Comparison of ENCODE assay signal across 9 cellular contexts in genomic region chr2:173571021-173571821, GRCh38.
DNase-seq lines count a peak whose midpoint lies in the region; ATAC-seq and TF ChIP-seq lines count a peak whose summit lies in the region.
"Had no signal": no experiment of that assay in that cellular context is flagged by ENCODE, and none has a peak within 500 bp of the region (broad histone marks: within the 10 kb centered on the region; RNA-seq: fewer than 3 reads in every experiment).

No MANE protein-coding gene starts in this region.

- H3K27ac ChIP-seq in uterus: no peak overlapping the region
- H3K27ac ChIP-seq: KMS-11 had no signal

- no peaks in the 10 kb centered on the region for H3K4me1 ChIP-seq in uterus

- no peaks in the 10 kb centered on the region for H3K27me3 ChIP-seq in uterus

- no peaks in the 10 kb centered on the region for H3K36me3 ChIP-seq in uterus

- peak in 2 of 4 experiments; percentile 29 to 31 for TF ChIP-seq CTCF in uterus (IDR thresholded peaks at IDR 0.05)

- no peak overlapping the region for H3K4me3 ChIP-seq in uterus

- ATAC-seq in SK-N-SH treated with all-trans-retinoic acid at 6 μM for 48 hours: peak; percentile 84
- no peak for ATAC-seq in GM19455 (IDR thresholded peaks at IDR 0.05; ENCODE audit: unreplicated experiment)

- DNase-seq in DMS53 (lab: John Stamatoyannopoulos, UW) (peak; percentile 91), MV-4-11 (lab: John Stamatoyannopoulos, UW) (peak; percentile 29), iPS-NIHi7 (ENCODE audit: extremely low spot score) (peak; percentile 43), uterus (no peak), NK-92 (lab: John Stamatoyannopoulos, UW; ENCODE audit: unreplicated experiment) (no peak), 8988T (no peak)

- TF ChIP-seq POLR2A in uterus (IDR thresholded peaks at IDR 0.05): no peak

- intact Hi-C loops in uterus (cut with DNase I; ENCODE audit: low total_unique reads): no loop called here

- H3K9me3 ChIP-seq in uterus: no peaks in the 10 kb centered on the region

TF ChIP-seq in SK-N-SH treated with all-trans-retinoic acid at 6 μM for 48 hours, 23 proteins besides CTCF, POLR2A, EP300 and RAD21:
- no peak for TF ChIP-seq PPARA (CRISPR knock-in tag; IDR thresholded peaks at IDR 0.05; ENCODE audit: borderline replicate concordance)
- TF ChIP-seq PATZ1 (CRISPR knock-in tag; IDR thresholded peaks at IDR 0.05; ENCODE audit: borderline replicate concordance): no peak
- no peak for TF ChIP-seq ZNF70 (CRISPR knock-in tag; IDR thresholded peaks at IDR 0.05)
- TF ChIP-seq CSRNP3 (CRISPR knock-in tag; IDR thresholded peaks at IDR 0.05): no peak
- no peak for TF ChIP-seq ZFP3 (CRISPR knock-in tag; IDR thresholded peaks at IDR 0.05)
- TF ChIP-seq BACH2 (CRISPR knock-in tag; IDR thresholded peaks at IDR 0.05; ENCODE audit: borderline replicate concordance): no peak
- TF ChIP-seq ARNTL (CRISPR knock-in tag; IDR thresholded peaks at IDR 0.05; ENCODE audit: borderline replicate concordance, low read depth): no peak
- no peak for TF ChIP-seq ZNF565 (CRISPR knock-in tag; conservative IDR thresholded peaks at IDR 0.05; ENCODE audit: low read depth)
- no peak for TF ChIP-seq CSDC2 (CRISPR knock-in tag; IDR thresholded peaks at IDR 0.05)
- TF ChIP-seq, protein P1, sequence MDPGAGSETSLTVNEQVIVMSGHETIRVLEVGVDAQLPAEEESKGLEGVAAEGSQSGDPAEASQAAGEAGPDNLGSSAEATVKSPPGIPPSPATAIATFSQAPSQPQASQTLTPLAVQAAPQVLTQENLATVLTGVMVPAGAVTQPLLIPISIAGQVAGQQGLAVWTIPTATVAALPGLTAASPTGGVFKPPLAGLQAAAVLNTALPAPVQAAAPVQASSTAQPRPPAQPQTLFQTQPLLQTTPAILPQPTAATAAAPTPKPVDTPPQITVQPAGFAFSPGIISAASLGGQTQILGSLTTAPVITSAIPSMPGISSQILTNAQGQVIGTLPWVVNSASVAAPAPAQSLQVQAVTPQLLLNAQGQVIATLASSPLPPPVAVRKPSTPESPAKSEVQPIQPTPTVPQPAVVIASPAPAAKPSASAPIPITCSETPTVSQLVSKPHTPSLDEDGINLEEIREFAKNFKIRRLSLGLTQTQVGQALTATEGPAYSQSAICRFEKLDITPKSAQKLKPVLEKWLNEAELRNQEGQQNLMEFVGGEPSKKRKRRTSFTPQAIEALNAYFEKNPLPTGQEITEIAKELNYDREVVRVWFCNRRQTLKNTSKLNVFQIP (CRISPR knock-in tag; IDR thresholded peaks at IDR 0.05; ENCODE audit: borderline replicate concordance, low read depth): no peak
- TF ChIP-seq ZC3H10 (CRISPR knock-in tag; IDR thresholded peaks at IDR 0.05): no peak
- TF ChIP-seq CREB5 (CRISPR knock-in tag; IDR thresholded peaks at IDR 0.05; ENCODE audit: low read depth): no peak
- no peak for TF ChIP-seq GLIS3 (CRISPR knock-in tag; IDR thresholded peaks at IDR 0.05)

Comparison
In these comparisons a context has a peak if more than half of its experiments do, and no peak if none do; other contexts are left out.
1. DNase-seq: peak in DMS53 (single experiment), MV-4-11 (single experiment) and iPS-NIHi7 (single experiment); none in uterus (0 of 2), NK-92 (single experiment) and 8988T (single experiment).